Comparison of ENCODE assay signal across 8 cellular contexts in the genomic region with DNA sequence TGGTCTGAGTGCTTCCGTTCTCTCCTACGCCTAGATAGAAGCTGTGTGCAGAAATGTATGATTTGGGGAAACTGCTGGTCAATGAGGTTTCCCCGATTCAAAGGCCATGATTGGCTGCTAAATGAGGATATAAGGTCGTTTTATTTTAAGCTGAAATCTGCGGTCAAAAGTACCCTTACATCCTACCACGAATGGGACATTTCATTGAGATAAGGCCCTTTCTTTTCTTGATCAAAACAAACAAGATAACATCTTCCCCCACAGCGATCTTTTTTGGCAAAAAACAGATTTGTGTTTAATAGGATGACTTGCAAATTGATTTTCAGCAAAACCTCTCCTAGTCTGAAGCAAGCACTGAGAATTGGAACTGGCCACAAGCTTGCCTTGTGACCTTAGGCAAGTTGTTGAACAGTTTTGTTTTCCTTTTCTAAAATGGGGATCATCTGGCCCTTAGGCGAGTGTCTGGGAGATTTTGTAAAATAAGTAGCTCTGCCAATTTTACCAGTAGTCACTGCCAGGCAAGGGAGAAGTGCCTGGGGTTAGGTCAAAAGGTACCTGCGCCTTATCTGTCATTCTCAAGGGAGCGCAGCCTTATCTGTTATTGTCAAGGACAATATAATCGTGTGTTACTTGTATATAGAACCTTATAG. TPM values are rescaled to one million over a fixed set of nuclear protein-coding genes. Genes with fewer than 3 reads are reported as not detected.
DNase-seq lines count a peak whose midpoint lies in the region; ATAC-seq, FAIRE-seq and TF ChIP-seq lines count a peak whose summit lies in the region.

No MANE protein-coding gene starts in this region.

- DNase-seq in AG09309 (ENCODE audit: low read depth), result no peak
- DNase-seq in M059J (ENCODE audit: low read depth), result peak; percentile 57
- DNase-seq in K562 (ENCODE audit: extremely low read depth in 1 of 4, low spot score in 3 of 4), result peak in 3 of 4 experiments; percentile 25 to 36 (median 29)
- no peak for DNase-seq in immature natural killer cell
- no peak for DNase-seq in stimulated activated CD4-positive, alpha-beta T cell treated with anti-CD3 and anti-CD28 coated beads, Interleukin-4, amount 100 ng/mL, for 24 hours
- DNase-seq in GOT3 (lab: John Stamatoyannopoulos, UW), result no peak

- peaks cover 5 to 13% (median 5%) of the 10 kb centered on the region in 3 donors for H3K27me3 Mint-ChIP-seq in immature natural killer cell (ENCODE audit: low read depth in 3 of 3)

- H3K79me2 ChIP-seq in K562 (ENCODE audit: control insufficient read depth, insufficient read depth, low read length), result no peaks in the 10 kb centered on the region

- no peaks in the 10 kb centered on the region for H3K27me3 ChIP-seq in K562 (ENCODE audit: control insufficient read depth in 2 of 2, insufficient read depth in 2 of 2, low read length in 2 of 2)
- H3K27me3 ChIP-seq in subcutaneous abdominal adipose tissue (ENCODE audit: control insufficient read depth in 5 of 5, insufficient read depth in 4 of 5, low read length in 5 of 5), result no peaks in the 10 kb centered on the region

- peak overlapping the region; percentile 93 for H3K4me2 ChIP-seq in K562 (ENCODE audit: insufficient read depth, low read length)

- intact Hi-C loops in K562 (cut with micrococcal nuclease), result no loop called here

- H3K36me3 Mint-ChIP-seq in immature natural killer cell, result peaks cover 0 to 5% (median 0%) of the 10 kb centered on the region in 3 donors

- TSS peak; percentile 74 for BruUV-seq in K562 (replicated peaks; lab: Mats Ljungman, UMichigan)

- TF ChIP-seq POLR2A in K562 (conservative IDR thresholded peaks at IDR 0.05), result no peak

- H3K36me3 ChIP-seq in K562 (ENCODE audit: control insufficient read depth, insufficient read depth, low read length) (no peaks in the 10 kb centered on the region), subcutaneous abdominal adipose tissue (ENCODE audit: control insufficient read depth in 5 of 5, insufficient read depth in 5 of 5, low read length in 5 of 5) (peaks cover 6 to 13% (median 10%) of the 10 kb centered on the region in 5 donors)

- no peaks in the 10 kb centered on the region for H3K9me3 ChIP-seq in K562 (replicated peaks; ENCODE audit: control insufficient read depth, insufficient read depth, low read depth, low read length)
- no peaks in the 10 kb centered on the region for H3K9me3 ChIP-seq in subcutaneous abdominal adipose tissue (ENCODE audit: control insufficient read depth in 5 of 5, low read length in 5 of 5)

- 5% methylated on average over 11 of the region's 11 CpGs for WGBS in K562 (ENCODE audit: insufficient coverage, low coverage, missing lambda C conversion rate)

- peak overlapping the region; percentile 51 for H3K4me3 ChIP-seq in AG09309 (ENCODE audit: control insufficient read depth, low read depth, low read length)
- peak overlapping the region; percentile 64 for H3K4me3 ChIP-seq in K562
- peak overlapping the region; percentile 71 to 83 (median 73) for H3K4me3 ChIP-seq in subcutaneous abdominal adipose tissue (ENCODE audit: low read depth in 1 of 5, low read length in 5 of 5)

- H3K27ac ChIP-seq in K562 (ENCODE audit: extremely low read depth, low read depth, low read length), result no peak overlapping the region
- peak overlapping the region; percentile 16 for H3K27ac ChIP-seq in subcutaneous abdominal adipose tissue (ENCODE audit: low read depth, low read length)

- peak; percentile 23 for ATAC-seq in GM19324 (IDR thresholded peaks at IDR 0.05; ENCODE audit: low FRiP score, unreplicated experiment)
- no peak for ATAC-seq in K562

- no peaks in the 10 kb centered on the region for H3K9me3 Mint-ChIP-seq in immature natural killer cell

- H2AFZ ChIP-seq in K562 (ENCODE audit: low read depth, low read length), result peak overlapping the region; percentile 92

- H3K9ac ChIP-seq in K562 (ENCODE audit: insufficient read depth in 1 of 2, low read depth in 2 of 2, low read length in 2 of 2) (no peak overlapping the region), subcutaneous abdominal adipose tissue (ENCODE audit: low read length in 5 of 5) (peak overlapping the region; percentile 38 to 59 (median 48))

- peak overlapping the region; percentile 50 to 86 (median 74) for H3K27ac Mint-ChIP-seq in immature natural killer cell

- no peak for TF ChIP-seq CTCF in AG09309 (IDR thresholded peaks at IDR 0.05; ENCODE audit: control insufficient read depth, insufficient read depth, low read depth, low read length, missing control alignments)
- TF ChIP-seq CTCF in K562 (IDR thresholded peaks at IDR 0.05 in 2 of 3, conservative IDR thresholded peaks at IDR 0.05 in 1 of 3; ENCODE audit: insufficient read depth in 2 of 3, low read depth in 1 of 3, low read length in 3 of 3), result no peak

- no peaks in the 10 kb centered on the region for H4K20me1 ChIP-seq in K562 (replicated peaks; ENCODE audit: control insufficient read depth, insufficient read depth, low read length)

- H3K4me1 Mint-ChIP-seq in immature natural killer cell, result peaks cover 15 to 27% of the 10 kb centered on the region in 2 donors

- POLR2A ChIA-PET in K562 (lab: Yijun Ruan, JAX), result interaction anchor here (0.6 to 1.7 kb wide), 9 partner anchors 9 to 812 kb away, joined by 3 to 7 read pairs (median 3); partner anchors contain the start of genes AKAP1 and COIL

- no peak for TF ChIP-seq RAD21 in K562 (CRISPR knock-in tag; conservative IDR thresholded peaks at IDR 0.05 in 1 of 2, IDR thresholded peaks at IDR 0.05 in 1 of 2)

- TF ChIP-seq EP300 in K562 (IDR thresholded peaks at IDR 0.05; ENCODE audit: low read length), result no peak

- peaks cover 19 to 27% of the 10 kb centered on the region in 2 experiments; a peak in 4 of 5 replicates for H3K4me1 ChIP-seq in K562 (replicated peaks in 1 of 2; ENCODE audit: control insufficient read depth in 2 of 2, insufficient read depth in 2 of 2, low read length in 2 of 2)
- H3K4me1 ChIP-seq in subcutaneous abdominal adipose tissue (ENCODE audit: control insufficient read depth in 5 of 5, insufficient read depth in 5 of 5, low read length in 5 of 5), result peaks cover 3 to 27% (median 15%) of the 10 kb centered on the region in 5 donors

- FAIRE-seq in K562 (lab: Jason Lieb, UNC), result peak; percentile 79

- peak overlapping the region; percentile 88 to 94 (median 91) for H3K4me3 Mint-ChIP-seq in immature natural killer cell

- CTCF ChIA-PET in K562 (lab: Yijun Ruan, JAX; ENCODE audit: low intra/inter-chr PET ratio), result no interaction called here

- H3K9me1 ChIP-seq in K562 (ENCODE audit: control insufficient read depth, insufficient read depth, low read length), result no peaks in the 10 kb centered on the region

- in situ Hi-C loops in K562 (cut with MboI), result no loop called here

TF ChIP-seq in K562, 482 proteins besides CTCF, POLR2A, EP300 and RAD21 (continues in another document):
- TF ChIP-seq C11orf30 (IDR thresholded peaks at IDR 0.05; ENCODE audit: low read depth) (peak; percentile 71), ARID1B (IDR thresholded peaks at IDR 0.05) (peak; percentile 34; the same call in 1 of the 2 replicates), SMARCA4 (IDR thresholded peaks at IDR 0.05) (0 out of 2 replicates have a peak, but pooled peaks have one; percentile 19), NFE2L1 (tag; IDR thresholded peaks at IDR 0.05; ENCODE audit: borderline replicate concordance, low read depth) (0 out of 2 replicates have a peak, but pooled peaks have one; percentile 44), RBM39 (optimal IDR thresholded peaks at IDR 0.05; ENCODE audit: low read depth, low read length) (no peak), ZNF316 (IDR thresholded peaks at IDR 0.05) (peak; percentile 54)

RNA-seq across cellular contexts. Expression of gene SCPEP1, which starts 0.6 kb away (rescaled TPM):
- total RNA-seq in M059J (2014; rRNA removed; shearing (Covaris generic)), result 95.9 and 99.5 TPM in 2 replicates
- total RNA-seq in K562 (2011; cell fraction: chromatin; rRNA removed; ENCODE audit: low replicate concordance), result 13.2 and 19.1 TPM in 2 replicates
- total RNA-seq in K562 (2011; cell fraction: nucleolus; rRNA removed), result 15.3 and 21.4 TPM in 2 replicates
- total RNA-seq in K562 (2011; cell fraction: nucleoplasm; rRNA removed), result 16.1 and 19.9 TPM in 2 replicates
- total RNA-seq in K562 (2014; rRNA removed) (5.1 and 5.8 TPM in 2 replicates), K562 (2014; rRNA removed; fragmentation: Illumina TruSeq; extraction: Trizol) (5.7 and 8.2 TPM in 2 replicates), K562 (2015; rRNA removed; fragmentation: Illumina TruSeq; extraction: Trizol) (7.2 and 7.8 TPM in 2 replicates), K562 (2021) (8.1 and 10.0 TPM in 2 replicates)
- polyA plus RNA-seq in K562 (2011; rRNA removed) (8.1 TPM in 2 replicates), K562 (2014; fragmentation: Illumina TruSeq; extraction: Trizol) (6.6 TPM in 2 replicates), K562 (2014; fragmentation: Nextera tagmentation; extraction: Ambion mirVana) (10 to 100 TPM; 12.2 to 14.8 TPM), K562 (2014; rRNA removed) (5.4 and 6.8 TPM in 2 replicates), immature natural killer cell (10 to 100 TPM; 30.0 to 42.1 (median 30.3) TPM)
- polyA plus RNA-seq in K562 (2011; cell fraction: cytosol; rRNA removed), result 4.1 and 5.1 TPM in 2 replicates
- polyA plus RNA-seq in K562 (2011; cell fraction: nucleus; rRNA removed), result 12.2 and 20.2 TPM in 2 replicates
- 9.6 and 13.4 TPM in 2 replicates for polyA plus RNA-seq in K562 (2012)
- 2.9 and 4.1 TPM in 2 replicates for polyA minus RNA-seq in K562 (2011; rRNA and poly(A)+ RNA removed)
- polyA minus RNA-seq in K562 (2011; cell fraction: cytosol; rRNA and poly(A)+ RNA removed), result 2.6 and 3.1 TPM in 2 replicates
- 3.3 and 4.4 TPM in 2 replicates for polyA minus RNA-seq in K562 (2011; cell fraction: nucleus; rRNA and poly(A)+ RNA removed)

RNA-seq across cellular contexts. Expression of gene COIL, which starts 17.7 kb away (rescaled TPM):
- total RNA-seq in M059J (2014; rRNA removed; shearing (Covaris generic)), result 14.1 and 17.8 TPM in 2 replicates
- 7.4 and 16.0 TPM in 2 replicates for total RNA-seq in K562 (2011; cell fraction: chromatin; rRNA removed; ENCODE audit: low replicate concordance)
- total RNA-seq in K562 (2011; cell fraction: nucleolus; rRNA removed), result 4.8 and 6.1 TPM in 2 replicates
- 7.6 and 15.8 TPM in 2 replicates for total RNA-seq in K562 (2011; cell fraction: nucleoplasm; rRNA removed)
- total RNA-seq in K562 (2014; rRNA removed) (25.2 and 25.7 TPM in 2 replicates), K562 (2014; rRNA removed; fragmentation: Illumina TruSeq; extraction: Trizol) (37.5 and 42.3 TPM in 2 replicates), K562 (2015; rRNA removed; fragmentation: Illumina TruSeq; extraction: Trizol) (37.7 and 40.9 TPM in 2 replicates), K562 (2021) (28.7 and 29.4 TPM in 2 replicates)
- polyA plus RNA-seq in K562 (2011; rRNA removed) (18.3 and 25.9 TPM in 2 replicates), K562 (2014; fragmentation: Illumina TruSeq; extraction: Trizol) (33.2 and 41.3 TPM in 2 replicates), K562 (2014; fragmentation: Nextera tagmentation; extraction: Ambion mirVana) (10 to 100 TPM; 23.9 to 30.8 TPM), K562 (2014; rRNA removed) (26.0 and 29.0 TPM in 2 replicates), immature natural killer cell (10 to 100 TPM in 1 of 3 donors, 1 to 10 TPM in 2; 7.3 to 12.5 (median 9.8) TPM)
- polyA plus RNA-seq in K562 (2011; cell fraction: cytosol; rRNA removed), result 5.5 and 9.5 TPM in 2 replicates
- 5.8 and 7.7 TPM in 2 replicates for polyA plus RNA-seq in K562 (2011; cell fraction: nucleus; rRNA removed)
- polyA plus RNA-seq in K562 (2012), result 18.5 and 24.7 TPM in 2 replicates
- 19.6 and 21.9 TPM in 2 replicates for polyA minus RNA-seq in K562 (2011; rRNA and poly(A)+ RNA removed)
- 5.7 and 9.2 TPM in 2 replicates for polyA minus RNA-seq in K562 (2011; cell fraction: cytosol; rRNA and poly(A)+ RNA removed)
- 5.5 and 7.4 TPM in 2 replicates for polyA minus RNA-seq in K562 (2011; cell fraction: nucleus; rRNA and poly(A)+ RNA removed)

Comparison
In these comparisons a context has a peak if more than half of its experiments do, and no peak if none do; other contexts are left out.
1. DNase-seq: peak in M059J (single experiment) and K562 (3 of 4); none in AG09309 (single experiment), immature natural killer cell (0 of 3), stimulated activated CD4-positive, alpha-beta T cell treated with anti-CD3 and anti-CD28 coated beads, Interleukin-4, amount 100 ng/mL, for 24 hours (single experiment) and GOT3 (single experiment).
2. H3K9ac ChIP-seq: peak in subcutaneous abdominal adipose tissue (5 of 5); none in K562 (0 of 2).
3. Peak in every context shown above with its lines, with median percentiles within 50 percentile points of each other: H3K4me3 ChIP-seq.